8 cellular contexts compared by ENCODE assay signal in the genomic region with DNA sequence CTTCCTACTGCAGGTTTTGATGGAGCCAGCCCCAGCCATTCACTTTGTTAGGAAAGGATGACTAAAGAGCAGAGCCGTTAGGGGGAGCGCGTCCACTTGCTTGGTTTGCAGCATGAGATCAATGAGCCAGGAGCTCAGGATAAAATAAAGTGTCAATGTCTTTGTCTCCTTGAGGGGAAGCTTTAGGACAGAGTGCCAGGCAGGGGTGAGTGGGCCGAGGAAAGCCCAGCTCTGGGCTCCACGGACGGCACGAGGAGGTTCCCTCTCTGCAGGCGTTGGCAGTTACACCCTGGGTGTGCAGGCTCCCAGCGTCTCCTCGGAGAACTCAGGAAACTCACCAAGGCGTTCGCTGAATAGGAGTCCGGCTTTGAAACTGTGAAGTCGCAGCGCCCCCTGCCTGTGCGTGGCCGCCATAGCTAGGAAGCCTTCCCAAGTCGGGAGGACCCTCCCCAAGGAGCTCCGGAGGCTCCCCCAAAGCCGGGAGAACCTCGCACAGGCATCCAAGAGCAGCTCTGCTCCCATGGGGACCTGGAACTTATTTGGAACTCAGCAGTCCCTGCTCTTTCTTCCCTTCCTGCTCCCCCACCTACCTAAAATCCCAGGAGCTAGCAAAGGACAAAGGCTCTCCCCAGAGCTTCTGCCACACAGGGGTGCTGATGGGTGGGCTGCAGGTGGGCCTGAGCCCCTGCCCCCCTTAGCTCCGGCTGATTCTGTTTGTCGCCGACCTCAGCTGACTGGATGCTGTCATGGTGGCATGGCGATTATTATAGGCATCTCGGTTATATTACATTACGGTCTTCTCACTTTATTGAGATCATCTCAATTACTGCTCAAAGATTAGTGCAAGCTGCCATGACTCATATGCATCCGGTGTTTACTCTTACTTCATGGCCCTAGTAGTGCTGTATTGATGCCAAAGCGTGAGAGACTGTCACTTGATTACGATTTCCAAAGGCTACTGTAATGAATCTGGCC. TPM values are rescaled to one million over a fixed set of nuclear protein-coding genes. Genes with fewer than 3 reads are reported as not detected.
DNase-seq lines count a peak whose midpoint lies in the region; ATAC-seq and TF ChIP-seq lines count a peak whose summit lies in the region.

No MANE protein-coding gene starts in this region.

- DNase-seq in GM10248 (ENCODE audit: extremely low spot score) (peak; percentile 83), MM.1S (peak; percentile 60), SJCRH30 (peak; percentile 79 to 89), glomerular visceral epithelial cell (ENCODE audit: extremely low spot score) (peak; percentile 79), osteocyte (ENCODE audit: extremely low spot score, unreplicated experiment) (peak; percentile 92), testis (peak; percentile 91)
- DNase-seq in activated naive CD4-positive, alpha-beta T cell treated with anti-CD3 and anti-CD28 coated beads for 36 hours = peak; percentile 77

- no peaks in the 10 kb centered on the region for H3K9me3 Mint-ChIP-seq in activated naive CD4-positive, alpha-beta T cell treated with anti-CD3 and anti-CD28 coated beads for 36 hours
- H3K9me3 Mint-ChIP-seq in osteocyte (ENCODE audit: unreplicated experiment) = no peaks in the 10 kb centered on the region

- WGBS in testis, 2 donors = 12 to 19% methylated on average over 14 to 29 of the region's 30 CpGs

- H2AFZ ChIP-seq in MM.1S (ENCODE audit: low read length) = peak overlapping the region; percentile 48; the same call in 1 of the 2 replicates

- no peak for ATAC-seq in GM19395 (IDR thresholded peaks at IDR 0.05; ENCODE audit: unreplicated experiment)

- H3K4me3 ChIP-seq in MM.1S (ENCODE audit: low read length) (peak overlapping the region; percentile 48), SJCRH30 (no peak overlapping the region), testis (no peak overlapping the region)

- no peaks in the 10 kb centered on the region for H3K36me3 Mint-ChIP-seq in activated naive CD4-positive, alpha-beta T cell treated with anti-CD3 and anti-CD28 coated beads for 36 hours (ENCODE audit: low read depth)
- H3K36me3 Mint-ChIP-seq in osteocyte (ENCODE audit: unreplicated experiment) = no peaks in the 10 kb centered on the region

- H3K27ac ChIP-seq in MM.1S (ENCODE audit: low read length) = no peak overlapping the region
- no peak overlapping the region for H3K27ac ChIP-seq in SJCRH30
- no peak overlapping the region for H3K27ac ChIP-seq in testis

- H4K20me1 ChIP-seq in MM.1S (ENCODE audit: insufficient read depth, low read length) = no peaks in the 10 kb centered on the region

- H3K36me3 ChIP-seq in MM.1S (replicated peaks; ENCODE audit: insufficient read depth, low read length) = no peaks in the 10 kb centered on the region
- no peaks in the 10 kb centered on the region for H3K36me3 ChIP-seq in SJCRH30
- H3K36me3 ChIP-seq in testis (ENCODE audit: low read depth, missing control alignments) = no peaks in the 10 kb centered on the region

- no peaks in the 10 kb centered on the region for H3K9me2 ChIP-seq in MM.1S (replicated peaks; ENCODE audit: insufficient read depth, low read length)

- no peak overlapping the region for H3K4me3 Mint-ChIP-seq in activated naive CD4-positive, alpha-beta T cell treated with anti-CD3 and anti-CD28 coated beads for 36 hours
- peak overlapping the region; percentile 68 for H3K4me3 Mint-ChIP-seq in osteocyte (ENCODE audit: unreplicated experiment)

- TF ChIP-seq POLR2A in testis (IDR thresholded peaks at IDR 0.05) = no peak

- H3K27ac Mint-ChIP-seq in activated naive CD4-positive, alpha-beta T cell treated with anti-CD3 and anti-CD28 coated beads for 36 hours = no peak overlapping the region
- H3K27ac Mint-ChIP-seq in osteocyte (ENCODE audit: unreplicated experiment) = no peak overlapping the region

- H3K4me1 ChIP-seq in MM.1S (ENCODE audit: low read length) (no peaks in the 10 kb centered on the region), SJCRH30 (no peaks in the 10 kb centered on the region), testis (no peaks in the 10 kb centered on the region)

- peak; percentile 97 for TF ChIP-seq CTCF in GM10248 (IDR thresholded peaks at IDR 0.05; ENCODE audit: control extremely low read depth, extremely low read depth, low read depth, missing control alignments)
- peak; percentile 64 for TF ChIP-seq CTCF in MM.1S (IDR thresholded peaks at IDR 0.05; ENCODE audit: low read length)
- TF ChIP-seq CTCF in osteocyte (IDR thresholded peaks at IDR 0.05) = peak; percentile 95
- peak; percentile 86 to 90 (median 87) for TF ChIP-seq CTCF in testis (IDR thresholded peaks at IDR 0.05)

- H3K27me3 ChIP-seq in MM.1S (replicated peaks; ENCODE audit: insufficient read depth, low read length) = peaks cover 14% of the 10 kb centered on the region
- peaks cover 50% of the 10 kb centered on the region for H3K27me3 ChIP-seq in SJCRH30
- H3K27me3 ChIP-seq in testis = no peaks in the 10 kb centered on the region

- H3K9me3 ChIP-seq in MM.1S (replicated peaks; ENCODE audit: insufficient read depth, low read length) = no peaks in the 10 kb centered on the region
- H3K9me3 ChIP-seq in SJCRH30 (replicated peaks) = no peaks in the 10 kb centered on the region
- H3K9me3 ChIP-seq in testis = no peaks in the 10 kb centered on the region

- no peaks in the 10 kb centered on the region for H3K4me1 Mint-ChIP-seq in activated naive CD4-positive, alpha-beta T cell treated with anti-CD3 and anti-CD28 coated beads for 36 hours (ENCODE audit: low read depth)
- H3K4me1 Mint-ChIP-seq in osteocyte (ENCODE audit: unreplicated experiment) = peaks cover 2% of the 10 kb centered on the region

- peaks cover 58% of the 10 kb centered on the region for H3K27me3 Mint-ChIP-seq in activated naive CD4-positive, alpha-beta T cell treated with anti-CD3 and anti-CD28 coated beads for 36 hours (ENCODE audit: low read depth)
- H3K27me3 Mint-ChIP-seq in osteocyte (ENCODE audit: unreplicated experiment) = peaks cover 66% of the 10 kb centered on the region

- POLR2A ChIA-PET in GM10248 (lab: Yijun Ruan, JAX) = no interaction called here

- CTCF ChIA-PET in GM10248 (lab: Yijun Ruan, JAX) = interaction anchor here (0.7 to 13.3 kb wide), 98 partner anchors 9 to 881 kb away, joined by 3 to 404 read pairs (median 5); partner anchors contain the start of genes CDX2, LNX2 and URAD
- CTCF ChIA-PET in activated naive CD4-positive, alpha-beta T cell treated with anti-CD3 and anti-CD28 coated beads for 36 hours (lab: Charles Lee) = interaction anchor here (0.6 to 8.1 kb wide), 78 partner anchors 8 to 837 kb away, joined by 3 to 189 read pairs (median 4); partner anchors contain the start of genes GTF3A, LNX2 and PDX1

- no peaks in the 10 kb centered on the region for H3K79me2 ChIP-seq in MM.1S (ENCODE audit: low read length)

- no peak overlapping the region for H3K9ac ChIP-seq in MM.1S (ENCODE audit: low read length)

- H3K4me2 ChIP-seq in MM.1S (ENCODE audit: low read depth, low read length) = peak overlapping the region; percentile 68

- intact Hi-C loops in activated naive CD4-positive, alpha-beta T cell treated with anti-CD3 and anti-CD28 coated beads for 36 hours (cut with micrococcal nuclease) = loop anchor here (1.0 to 10.0 kb wide), 9 partner anchors 34 to 842 kb away; partner anchors contain the start of gene GSX1
- intact Hi-C loops in testis (cut with DNase I; ENCODE audit: low total_unique reads) = loop anchor here (5.0 to 10.0 kb wide), 3 partner anchors 128 to 454 kb away; no protein-coding TSS in a partner anchor

- no peaks in the 10 kb centered on the region for H3F3A ChIP-seq in MM.1S (ENCODE audit: insufficient read depth, low read length)

RNA-seq across cellular contexts. Expression of gene GSX1, which starts 34.4 kb away (rescaled TPM):
- total RNA-seq in SJCRH30 (2014; rRNA removed; shearing (Covaris generic)) = not detected in 2 replicates
- total RNA-seq in activated naive CD4-positive, alpha-beta T cell treated with anti-CD3 and anti-CD28 coated beads for 36 hours = not detected
- total RNA-seq in osteocyte (not detected in 2 replicates), testis (not detected)
- not detected for polyA plus RNA-seq in testis (ENCODE audit: insufficient read depth, low read depth, low replicate concordance)
